Comparison of ENCODE assay signal across 34 cellular contexts in genomic region chr4:162715401-162715800, GRCh38.
"Had no signal": no experiment of that assay in that cellular context is flagged by ENCODE, and none has a peak within 500 bp of the region (broad histone marks: within the 10 kb centered on the region; RNA-seq: fewer than 3 reads in every experiment).

No MANE protein-coding gene starts in this region.

- H3K4me3 ChIP-seq: MG63 had no signal

- H3K4me2 ChIP-seq: KMS-11 had no signal

- H3K27ac ChIP-seq: KMS-11 had no signal

- H3K36me3 ChIP-seq: MG63 had no signal

- DNase-seq: Karpas-422, Kasumi-1, MG63, MM.1S, MV-4-11, NCI-H1048, NCI-H1092 treated with DMSO at 0.1 percent for 48 hours, NCI-H1105, NCI-H1105 treated with DMSO at 0.1 percent for 48 hours, NCI-H1417, NCI-H1417 treated with DMSO at 0.1 percent for 48 hours, NCI-H1436, NCI-H1436 treated with DMSO at 0.1 percent for 48 hours, NCI-H146, NCI-H1694, NCI-H1694 treated with DMSO at 0.1 percent for 48 hours, NCI-H187, NCI-H187 treated with DMSO at 0.1 percent for 48 hours, NCI-H1930, NCI-H2029, NCI-H2029 treated with DMSO at 0.1 percent for 48 hours, NCI-H2081, NCI-H2081 treated with DMSO at 0.1 percent for 48 hours, NCI-H2107, NCI-H2171, NCI-H2171 treated with DMSO at 0.1 percent for 48 hours, NCI-H2227 treated with DMSO at 0.1 percent for 48 hours, NCI-H226, NCI-H345, NCI-H446, NCI-H446 treated with DMSO at 0.1 percent for 48 hours, NCI-H510A, NCI-H510A treated with DMSO at 0.1 percent for 48 hours had no signal

- H3K27me3 ChIP-seq: MG63 had no signal
